Comparison of ENCODE assay signal across 1 cellular context in the genomic region with DNA sequence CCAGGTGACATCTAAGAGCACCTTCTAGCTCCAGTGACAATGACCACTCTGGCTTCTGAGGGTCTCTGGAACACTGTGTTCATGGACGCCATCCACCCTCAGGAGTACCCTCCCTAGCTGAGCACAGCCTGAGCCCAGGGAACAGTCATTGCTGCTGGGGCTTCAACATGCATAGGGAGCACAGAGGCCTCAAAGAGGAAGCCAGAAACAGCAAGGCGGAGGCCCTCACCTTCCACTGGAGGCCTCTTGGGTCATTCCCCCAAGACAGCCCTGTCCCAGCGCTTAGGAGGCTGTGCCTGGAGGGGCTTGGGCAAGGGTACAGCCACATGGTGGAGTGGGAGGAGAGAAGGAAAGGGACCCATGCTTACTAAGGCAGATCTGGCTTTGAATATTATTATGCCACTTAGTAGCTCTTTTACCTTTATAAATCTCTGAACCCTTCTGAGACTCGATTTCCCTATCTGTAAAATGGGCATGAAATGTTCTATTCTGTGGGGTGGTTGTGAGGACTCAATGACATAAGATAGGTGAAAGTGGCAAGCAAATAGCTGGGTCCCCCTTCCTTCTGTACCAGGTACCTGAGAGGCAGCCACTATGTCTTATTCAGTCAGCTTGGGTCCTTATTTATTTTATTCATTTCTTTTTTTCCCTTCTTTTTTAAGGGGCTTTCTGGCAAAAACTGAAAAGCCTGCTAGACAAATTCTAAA.
TF ChIP-seq lines count a peak whose summit lies in the region.

No MANE protein-coding gene starts in this region.

TF ChIP-seq in H1, 55 proteins besides CTCF, POLR2A, EP300 and RAD21:
- no peak for TF ChIP-seq RNF2 (IDR thresholded peaks at IDR 0.05; ENCODE audit: borderline replicate concordance, low read depth, low read length, missing control alignments, poor library complexity, severe bottlenecking)
- TF ChIP-seq SP1 (IDR thresholded peaks at IDR 0.05; ENCODE audit: low read depth, low read length): no peak
- no peak for TF ChIP-seq CEBPB (IDR thresholded peaks at IDR 0.05; ENCODE audit: low read depth, low read length)
- no peak for TF ChIP-seq BACH1 (IDR thresholded peaks at IDR 0.05; ENCODE audit: low read length)
- TF ChIP-seq BCL11A (IDR thresholded peaks at IDR 0.05; ENCODE audit: low read depth in 2 of 2, low read length in 2 of 2): no peak
- no peak for TF ChIP-seq ZNF274 (IDR thresholded peaks at IDR 0.05; ENCODE audit: borderline replicate concordance, extremely low read depth, low read length)
- no peak for TF ChIP-seq CREB1 (IDR thresholded peaks at IDR 0.05)
- no peak for TF ChIP-seq TAF1 (IDR thresholded peaks at IDR 0.05; ENCODE audit: low read depth, low read length)
- TF ChIP-seq POU5F1 (IDR thresholded peaks at IDR 0.05; ENCODE audit: low read depth, low read length): no peak
